1 cellular context compared by ENCODE assay signal in the genomic region with DNA sequence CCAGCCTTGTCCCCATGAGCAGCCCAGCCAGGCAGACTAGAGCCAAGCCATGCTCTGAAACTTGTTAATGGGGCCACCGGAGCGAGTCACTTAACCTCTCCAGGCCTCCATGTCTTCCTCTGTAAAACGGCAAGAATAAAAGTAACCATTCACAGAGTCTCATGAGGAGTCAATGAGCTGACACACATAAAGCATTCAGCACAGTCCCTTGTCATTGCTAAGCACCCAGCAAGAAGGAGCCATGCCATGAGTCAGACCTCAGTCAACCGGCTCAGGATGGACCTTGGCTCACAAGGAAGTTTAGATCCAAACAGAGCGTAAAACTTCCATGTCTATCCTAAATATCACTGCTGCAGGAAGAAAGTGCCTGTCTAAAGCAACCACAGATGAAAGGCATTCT.
TF ChIP-seq lines count a peak whose summit lies in the region.

No MANE protein-coding gene starts in this region.

TF ChIP-seq in HepG2, 621 proteins besides CTCF, POLR2A, EP300 and RAD21:
- TF ChIP-seq ZNF83 (CRISPR knock-in tag; IDR thresholded peaks at IDR 0.05; ENCODE audit: borderline replicate concordance) (no peak), YEATS4 (CRISPR knock-in tag; IDR thresholded peaks at IDR 0.05; ENCODE audit: borderline replicate concordance) (no peak), ZNF143 (CRISPR knock-in tag; IDR thresholded peaks at IDR 0.05) (no peak), SNAPC4 (CRISPR knock-in tag; IDR thresholded peaks at IDR 0.05) (no peak), FOXC1 (CRISPR knock-in tag; IDR thresholded peaks at IDR 0.05; ENCODE audit: borderline replicate concordance) (no peak), ESRRA (CRISPR knock-in tag; IDR thresholded peaks at IDR 0.05; ENCODE audit: low read depth) (no peak), ARID3A (IDR thresholded peaks at IDR 0.05; ENCODE audit: low read depth, low read length) (no peak), ZNF296 (CRISPR knock-in tag; conservative IDR thresholded peaks at IDR 0.05) (no peak), ZNF513 (CRISPR knock-in tag; conservative IDR thresholded peaks at IDR 0.05) (no peak), ZNF569 (CRISPR knock-in tag; IDR thresholded peaks at IDR 0.05; ENCODE audit: borderline replicate concordance) (no peak), ZNF530 (CRISPR knock-in tag; IDR thresholded peaks at IDR 0.05; ENCODE audit: low read depth) (no peak), E2F2 (CRISPR knock-in tag; IDR thresholded peaks at IDR 0.05; ENCODE audit: borderline replicate concordance) (no peak), AGO2 (optimal IDR thresholded peaks at IDR 0.05; ENCODE audit: low read depth, low read length) (no peak)
- TF ChIP-seq, protein P1, sequence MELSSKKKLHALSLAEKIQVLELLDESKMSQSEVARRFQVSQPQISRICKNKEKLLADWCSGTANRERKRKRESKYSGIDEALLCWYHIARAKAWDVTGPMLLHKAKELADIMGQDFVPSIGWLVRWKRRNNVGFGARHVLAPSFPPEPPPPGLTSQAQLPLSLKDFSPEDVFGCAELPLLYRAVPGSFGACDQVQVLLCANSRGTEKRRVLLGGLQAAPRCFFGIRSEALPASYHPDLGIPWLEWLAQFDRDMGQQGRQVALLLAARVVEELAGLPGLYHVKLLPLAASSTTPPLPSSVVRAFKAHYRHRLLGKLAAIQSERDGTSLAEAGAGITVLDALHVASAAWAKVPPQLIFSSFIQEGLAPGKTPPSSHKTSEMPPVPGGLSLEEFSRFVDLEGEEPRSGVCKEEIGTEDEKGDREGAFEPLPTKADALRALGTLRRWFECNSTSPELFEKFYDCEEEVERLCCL (CRISPR knock-in tag; IDR thresholded peaks at IDR 0.05; ENCODE audit: borderline replicate concordance), result no peak
